Comparison of ENCODE assay signal across 13 cellular contexts in the genomic region with DNA sequence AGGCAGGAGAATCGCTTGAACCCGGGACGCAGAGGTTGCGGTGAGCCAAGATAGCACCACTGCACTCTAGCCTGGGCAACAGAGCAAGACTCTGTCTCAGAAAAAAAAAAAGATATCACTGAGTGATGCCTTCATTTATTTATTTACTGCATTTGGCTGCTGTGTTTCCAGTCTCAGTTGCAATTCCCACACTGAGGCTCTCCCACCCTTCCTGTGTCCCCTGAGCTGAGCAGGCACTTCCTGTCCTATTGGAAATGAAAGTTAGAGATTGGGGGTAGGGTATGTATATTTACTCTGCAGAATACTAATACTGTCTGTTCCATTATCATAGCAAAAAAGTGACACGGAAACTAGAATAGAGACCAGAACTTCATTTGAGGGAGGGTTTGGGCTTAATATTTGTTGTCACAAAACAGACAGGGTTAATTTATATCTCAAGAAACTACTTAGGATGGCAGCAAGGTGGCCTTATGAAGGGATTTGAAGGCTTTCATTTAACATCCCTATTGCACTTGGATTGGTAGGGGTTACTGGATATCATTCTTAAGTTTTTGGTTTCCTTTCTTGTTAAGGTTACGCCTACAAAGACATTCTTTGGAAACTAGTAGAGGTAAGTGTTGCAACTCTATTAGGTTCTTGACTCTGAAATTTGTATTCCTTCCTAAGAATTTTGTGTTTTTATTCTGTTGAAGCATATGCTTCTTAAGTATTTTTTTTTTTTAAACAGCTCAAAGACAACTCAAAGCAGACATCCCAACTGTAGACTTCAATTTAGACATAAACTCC. TPM values are rescaled to one million over a fixed set of nuclear protein-coding genes. Genes with fewer than 3 reads are reported as not detected.
DNase-seq lines count a peak whose midpoint lies in the region; ATAC-seq, FAIRE-seq and TF ChIP-seq lines count a peak whose summit lies in the region.
"Had no signal": no experiment of that assay in that cellular context is flagged by ENCODE, and none has a peak within 500 bp of the region (broad histone marks: within the 10 kb centered on the region; RNA-seq: fewer than 3 reads in every experiment).

No MANE protein-coding gene starts in this region.

- H3K27me3 ChIP-seq in HCT116 (ENCODE audit: insufficient read depth, low read length) = no peaks in the 10 kb centered on the region
- H3K27me3 ChIP-seq in stomach smooth muscle (ENCODE audit: control insufficient read depth in 1 of 2, insufficient read depth in 2 of 2, low read length in 2 of 2) = no peaks in the 10 kb centered on the region

- POLR2A ChIA-PET in HCT116 (lab: Charles Lee) = interaction anchor here (1.3 kb wide), 1 partner anchor 9 kb away, joined by 3 read pairs; no protein-coding TSS in a partner anchor
- POLR2A ChIA-PET in MCF 10A (lab: Yijun Ruan, JAX) = interaction anchor here (0.7 to 5.7 kb wide), 11 partner anchors 9 to 196 kb away, joined by 3 to 83 read pairs (median 7); a partner anchor contains a TSS

- H3K9me3 ChIP-seq in HCT116 (ENCODE audit: control insufficient read depth in 1 of 2, insufficient read depth in 1 of 2, low read depth in 1 of 2, low read length in 2 of 2) (no peaks in the 10 kb centered on the region), kidney (ENCODE audit: control insufficient read depth in 1 of 2, low read length in 2 of 2) (no peaks in the 10 kb centered on the region), stomach smooth muscle (ENCODE audit: control insufficient read depth in 2 of 2, low read length in 2 of 2) (no peaks in the 10 kb centered on the region)

- no peaks in the 10 kb centered on the region for H3K9me2 ChIP-seq in HCT116 (ENCODE audit: insufficient read depth)

- H3K36me3 ChIP-seq in HCT116 (ENCODE audit: control insufficient read depth in 1 of 2, insufficient read depth in 2 of 2, low read length in 2 of 2) = no peaks in the 10 kb centered on the region
- no peaks in the 10 kb centered on the region for H3K36me3 ChIP-seq in kidney (ENCODE audit: control insufficient read depth in 1 of 2, insufficient read depth in 2 of 2, low read length in 2 of 2)
- H3K36me3 ChIP-seq in stomach smooth muscle (ENCODE audit: control insufficient read depth in 2 of 2, insufficient read depth in 2 of 2, low read length in 2 of 2) = no peaks in the 10 kb centered on the region

- intact Hi-C loops in HCT116 (cut with micrococcal nuclease) = loop anchor here (2.0 kb wide), 1 partner anchor 117 kb away; no protein-coding TSS in a partner anchor
- intact Hi-C loops in MCF 10A (cut with micrococcal nuclease) = no loop called here
- intact Hi-C loops in kidney (cut with DNase I) = no loop called here
- intact Hi-C loops in posterior vena cava (cut with DNase I) = loop anchor here in 1 of 2 donors (5.0 kb wide), 1 partner anchor 117 kb away; no protein-coding TSS in a partner anchor

- H3K9ac ChIP-seq in HCT116 (ENCODE audit: low read length) (peak overlapping the region; percentile 68), kidney (ENCODE audit: low read length in 2 of 2) (peak overlapping the region; percentile 17 to 32), stomach smooth muscle (ENCODE audit: low read length in 2 of 2) (peak overlapping the region in 1 of 2 donors; percentile 87)

- RAD21 ChIA-PET in HCT116 (lab: Charles Lee; ENCODE audit: low non-redundant PET in 1 of 2, low total read pairs in 2 of 2, uncharacterized antibody in 2 of 2, unreplicated experiment in 2 of 2) = no interaction called here

- no peak for ATAC-seq in HCT116
- ATAC-seq in GM19397 (IDR thresholded peaks at IDR 0.05; ENCODE audit: unreplicated experiment) = no peak
- no peak for ATAC-seq in GM19324 (IDR thresholded peaks at IDR 0.05; ENCODE audit: low FRiP score, unreplicated experiment)

- no TSS peak for BruUV-seq in HCT116 (replicated peaks; lab: Mats Ljungman, UMichigan)
- no TSS peak for BruUV-seq in MCF 10A (replicated peaks; lab: Mats Ljungman, UMichigan)

- H3K4me2 ChIP-seq in HCT116 (ENCODE audit: low read length) = peak overlapping the region; percentile 87

- H2AFZ ChIP-seq in HCT116 (ENCODE audit: low read depth, low read length, poor library complexity, severe bottlenecking) = peak overlapping the region; percentile 89

- TF ChIP-seq CTCF in HCT116 (IDR thresholded peaks at IDR 0.05 in 2 of 3, conservative IDR thresholded peaks at IDR 0.05 in 1 of 3; ENCODE audit: borderline replicate concordance in 1 of 3, insufficient read depth in 1 of 3, low read depth in 2 of 3, low read length in 2 of 3) (no peak), MCF 10A (IDR thresholded peaks at IDR 0.05; ENCODE audit: unreplicated experiment) (no peak), kidney (IDR thresholded peaks at IDR 0.05; ENCODE audit: borderline replicate concordance, extremely low read depth, insufficient read depth) (no peak)

- peaks cover 46 to 77% of the 10 kb centered on the region in 2 experiments for H3K4me1 ChIP-seq in HCT116 (ENCODE audit: control insufficient read depth in 1 of 2, insufficient read depth in 2 of 2, low read length in 2 of 2)
- H3K4me1 ChIP-seq in kidney (ENCODE audit: control insufficient read depth in 1 of 2, insufficient read depth in 1 of 2, low read depth in 1 of 2, low read length in 2 of 2) = peaks cover 4 to 6% of the 10 kb centered on the region in 2 donors
- H3K4me1 ChIP-seq in stomach smooth muscle (ENCODE audit: control insufficient read depth, insufficient read depth, low read length) = no peaks in the 10 kb centered on the region

- H3K27ac ChIP-seq in HCT116 (ENCODE audit: low read depth, low read length) = peak overlapping the region; percentile 11; the same call in 1 of the 2 replicates
- H3K27ac ChIP-seq in kidney (ENCODE audit: low read depth in 2 of 2, low read length in 2 of 2) = peak overlapping the region; percentile 94 to 95
- peak overlapping the region; percentile 1 for H3K27ac ChIP-seq in stomach smooth muscle (ENCODE audit: low read length)

- H4K20me1 ChIP-seq in HCT116 (ENCODE audit: insufficient read depth) = no peaks in the 10 kb centered on the region

- no peak for FAIRE-seq in kidney (lab: Jason Lieb, UNC)
- FAIRE-seq: HTR-8/SVneo had no signal

- H3K79me2 ChIP-seq in HCT116 (ENCODE audit: insufficient read depth, low read length) = peaks cover 33% of the 10 kb centered on the region

- peaks cover 29% of the 10 kb centered on the region for H3K4me1 Mint-ChIP-seq in MCF 10A (ENCODE audit: insufficient read depth, unreplicated experiment)

- H3K4me3 ChIP-seq in HCT116 (replicated peaks in 1 of 2; ENCODE audit: low read depth in 1 of 2, low read length in 2 of 2) (no peak overlapping the region), kidney (ENCODE audit: low read length in 2 of 2) (peak overlapping the region; percentile 79 to 86), stomach smooth muscle (ENCODE audit: low read length in 2 of 2) (peak overlapping the region in 1 of 2 donors; percentile 53)

- no peaks in the 10 kb centered on the region for H3K9me3 Mint-ChIP-seq in MCF 10A (ENCODE audit: unreplicated experiment)
- H3K9me3 Mint-ChIP-seq: activated naive CD4-positive, alpha-beta T cell treated with anti-CD3 and anti-CD28 coated beads for 36 hours had no signal

- peak overlapping the region; percentile 91 for H3K27ac Mint-ChIP-seq in MCF 10A (ENCODE audit: low read depth, unreplicated experiment)
- H3K27ac Mint-ChIP-seq: activated naive CD4-positive, alpha-beta T cell treated with anti-CD3 and anti-CD28 coated beads for 36 hours had no signal

- H3K4me3 Mint-ChIP-seq in MCF 10A (ENCODE audit: unreplicated experiment) = no peak overlapping the region

- no peak for TF ChIP-seq RAD21 in HCT116 (IDR thresholded peaks at IDR 0.05; ENCODE audit: low read depth)

- DNase-seq in HCT116 (ENCODE audit: low read depth, low spot score) (no peak), MCF 10A (ENCODE audit: unreplicated experiment) (no peak), kidney (no peak), amygdala (lab: John Stamatoyannopoulos, UW) (no peak), posterior vena cava (ENCODE audit: low spot score) (no peak)
- DNase-seq: activated naive CD4-positive, alpha-beta T cell treated with anti-CD3 and anti-CD28 coated beads for 36 hours; glutamatergic neuron; stimulated activated CD4-positive, alpha-beta T cell treated with anti-CD3 and anti-CD28 coated beads, Interleukin-12 subunit alpha, Interleukin-12 subunit beta, amount 100 ng/mL, for 4 hours had no signal

- H3K36me3 Mint-ChIP-seq in MCF 10A (ENCODE audit: insufficient read depth, unreplicated experiment) = no peaks in the 10 kb centered on the region

- TF ChIP-seq POLR2A in HCT116 (IDR thresholded peaks at IDR 0.05; ENCODE audit: borderline replicate concordance, extremely low read depth, insufficient read depth, insufficient read length) = no peak

- H3K27me3 Mint-ChIP-seq in MCF 10A (ENCODE audit: insufficient read depth, unreplicated experiment) = no peaks in the 10 kb centered on the region

- CTCF ChIA-PET in HCT116 (lab: Charles Lee) (interaction anchor here (0.6 to 2.0 kb wide), 2 partner anchors 55 to 117 kb away, joined by 7 to 22 read pairs; no protein-coding TSS in a partner anchor), MCF 10A (lab: Yijun Ruan, JAX) (interaction anchor here (0.6 to 2.6 kb wide), 5 partner anchors 24 to 1373 kb away, joined by 3 to 27 read pairs (median 3); no protein-coding TSS in a partner anchor)

TF ChIP-seq in HCT116, 20 proteins besides CTCF, POLR2A, EP300 and RAD21 (continues in another document):
- TF ChIP-seq CBX3 (IDR thresholded peaks at IDR 0.05; ENCODE audit: low read depth) = no peak
- TF ChIP-seq YY1 (IDR thresholded peaks at IDR 0.05; ENCODE audit: extremely low read depth, insufficient replicate concordance, low read depth, low read length) = no peak
- no peak for TF ChIP-seq ZFX (IDR thresholded peaks at IDR 0.05)
- TF ChIP-seq SIN3A (IDR thresholded peaks at IDR 0.05; ENCODE audit: low read depth) = no peak
- no peak for TF ChIP-seq ZNF274 (IDR thresholded peaks at IDR 0.05; ENCODE audit: low read depth, low read length)
- no peak for TF ChIP-seq SRF (IDR thresholded peaks at IDR 0.05; ENCODE audit: low read depth)
- no peak for TF ChIP-seq JUND (IDR thresholded peaks at IDR 0.05)
- TF ChIP-seq CEBPB (IDR thresholded peaks at IDR 0.05; ENCODE audit: low read depth) = no peak

RNA-seq across cellular contexts. Expression of a gene that starts 1.4 kb away (rescaled TPM):
- total RNA-seq in HCT116 (2021; ENCODE audit: unreplicated experiment) = 40.8 TPM
- polyA plus RNA-seq in HCT116 (2012) = 12.2 and 15.2 TPM in 2 replicates
- total RNA-seq in MCF 10A (2022) = 34.9 and 62.7 TPM in 2 replicates
- total RNA-seq in kidney = 71.3 TPM
- 8.5 TPM for polyA plus RNA-seq in kidney (ENCODE audit: insufficient read depth, low read depth, low replicate concordance)
- 10 to 100 TPM; 57.2 to 60.5 TPM for total RNA-seq in posterior vena cava

RNA-seq across cellular contexts. Expression of a gene that starts 32.3 kb away (rescaled TPM):
- total RNA-seq in HCT116 (2021; ENCODE audit: unreplicated experiment) (not detected), MCF 10A (2022) (3.9 and 4.8 TPM in 2 replicates), kidney (2.5 TPM), posterior vena cava (under 1 TPM; 0.24 to 0.69 TPM)
- 0.07 and 0.08 TPM in 2 replicates for polyA plus RNA-seq in HCT116 (2012)
- 5.6 TPM for polyA plus RNA-seq in kidney (ENCODE audit: insufficient read depth, low read depth, low replicate concordance)
- total RNA-seq: NCI-H460 had no signal

RNA-seq across cellular contexts. Expression of a gene that starts 51.8 kb away (rescaled TPM):
- total RNA-seq in HCT116 (2021; ENCODE audit: unreplicated experiment) (2.5 TPM), MCF 10A (2022) (3.5 and 3.9 TPM in 2 replicates), kidney (4.0 TPM), posterior vena cava (1 to 10 TPM; 1.7 to 2.3 TPM)
- 0.77 and 1.0 TPM in 2 replicates for polyA plus RNA-seq in HCT116 (2012)
- polyA plus RNA-seq in kidney (ENCODE audit: insufficient read depth, low read depth, low replicate concordance) = 6.0 TPM

Comparison
In these comparisons a context has a peak if more than half of its experiments do, and no peak if none do; other contexts are left out.
1. H3K27ac ChIP-seq: peak in every context shown above with its lines; median percentile 94 in kidney; 11 in HCT116; 1 in stomach smooth muscle.
2. H3K4me3 ChIP-seq: peak in kidney (2 of 2); none in HCT116 (0 of 2).